ENCODE assay signal across 9 cellular contexts in genomic region chr14:75459099-75459741, GRCh38. TPM values are rescaled to one million over a fixed set of nuclear protein-coding genes. Genes with fewer than 3 reads are reported as not detected.
DNase-seq lines count a peak whose midpoint lies in the region; ATAC-seq and TF ChIP-seq lines count a peak whose summit lies in the region.
"Had no signal": no experiment of that assay in that cellular context is flagged by ENCODE, and none has a peak within 500 bp of the region (broad histone marks: within the 10 kb centered on the region; RNA-seq: fewer than 3 reads in every experiment).

No MANE protein-coding gene starts in this region.

- H3K36me3 Mint-ChIP-seq in WTC11 = peaks cover 10% of the 10 kb centered on the region
- peaks cover 3 to 7% of the 10 kb centered on the region in 2 donors for H3K36me3 Mint-ChIP-seq in stimulated activated naive B cell treated with anti-CD40 and anti-IgM and Interleukin-4, amounts not matched to agents 10 μg/mL and 1 μg/mL and 100 μg/mL, for 72 hours

- H3K4me3 Mint-ChIP-seq in WTC11 = no peak overlapping the region
- no peak overlapping the region for H3K4me3 Mint-ChIP-seq in stimulated activated naive B cell treated with anti-CD40 and anti-IgM and Interleukin-4, amounts not matched to agents 10 μg/mL and 1 μg/mL and 100 μg/mL, for 72 hours

- no peaks in the 10 kb centered on the region for H3K9me3 Mint-ChIP-seq in WTC11
- H3K9me3 Mint-ChIP-seq in stimulated activated naive B cell treated with anti-CD40 and anti-IgM and Interleukin-4, amounts not matched to agents 10 μg/mL and 1 μg/mL and 100 μg/mL, for 72 hours = no peaks in the 10 kb centered on the region

- ATAC-seq in WTC11 = peak; percentile 38; the same call in 1 of the 2 replicates
- peak; percentile 54 to 64 for ATAC-seq in stimulated activated naive B cell treated with anti-CD40 and anti-IgM and Interleukin-4, amounts not matched to agents 10 μg/mL and 1 μg/mL and 100 μg/mL, for 72 hours (replicated peaks)
- ATAC-seq in HG03342 (IDR thresholded peaks at IDR 0.05; ENCODE audit: unreplicated experiment) = no peak

- CTCF ChIA-PET in WTC11 (lab: Charles Lee) = interaction anchor here (1.3 to 1.5 kb wide), 2 partner anchors 30 to 151 kb away, joined by 3 to 5 read pairs; no protein-coding TSS in a partner anchor

- peak; percentile 7 for DNase-seq in DMS79 treated with DMSO at 0.1 percent for 48 hours (lab: John Stamatoyannopoulos, UW)
- no peak for DNase-seq in DMS79 (lab: John Stamatoyannopoulos, UW)
- DNase-seq in WTC11 (ENCODE audit: low spot score) = no peak
- peak; percentile 10 for DNase-seq in kidney glomerular epithelial cell (lab: John Stamatoyannopoulos, UW)
- no peak for DNase-seq in stimulated activated naive B cell treated with anti-CD40 and anti-IgM and Interleukin-4, amounts not matched to agents 10 μg/mL and 1 μg/mL and 100 μg/mL, for 72 hours
- no peak for DNase-seq in CD1c-positive myeloid dendritic cell (ENCODE audit: extremely low spot score)
- DNase-seq in NCI-H82 treated with DMSO at 0.1 percent for 48 hours (lab: John Stamatoyannopoulos, UW; ENCODE audit: unreplicated experiment) = no peak
- DNase-seq: NCI-H1930 had no signal

- POLR2A ChIA-PET in WTC11 (lab: Charles Lee) = no interaction called here

- peaks cover 55% of the 10 kb centered on the region for H3K4me1 Mint-ChIP-seq in WTC11
- peaks cover 9 to 11% of the 10 kb centered on the region in 2 donors for H3K4me1 Mint-ChIP-seq in stimulated activated naive B cell treated with anti-CD40 and anti-IgM and Interleukin-4, amounts not matched to agents 10 μg/mL and 1 μg/mL and 100 μg/mL, for 72 hours

- peak overlapping the region; percentile 67; the same call in 1 of the 2 replicates for H3K27ac Mint-ChIP-seq in WTC11
- no peak overlapping the region for H3K27ac Mint-ChIP-seq in stimulated activated naive B cell treated with anti-CD40 and anti-IgM and Interleukin-4, amounts not matched to agents 10 μg/mL and 1 μg/mL and 100 μg/mL, for 72 hours

- no peak for TF ChIP-seq CTCF in WTC11 (IDR thresholded peaks at IDR 0.05)

- no peaks in the 10 kb centered on the region for H3K27me3 Mint-ChIP-seq in WTC11 (ENCODE audit: low read depth)
- H3K27me3 Mint-ChIP-seq in stimulated activated naive B cell treated with anti-CD40 and anti-IgM and Interleukin-4, amounts not matched to agents 10 μg/mL and 1 μg/mL and 100 μg/mL, for 72 hours = no peaks in the 10 kb centered on the region

TF ChIP-seq in WTC11, 78 proteins besides CTCF, POLR2A, EP300 and RAD21:
- TF ChIP-seq ZNF232 (CRISPR knock-in tag; IDR thresholded peaks at IDR 0.05) = no peak
- no peak for TF ChIP-seq E2F4 (CRISPR knock-in tag; IDR thresholded peaks at IDR 0.05; ENCODE audit: borderline replicate concordance, low read depth)
- no peak for TF ChIP-seq ZNF138 (CRISPR knock-in tag; conservative IDR thresholded peaks at IDR 0.05)
- TF ChIP-seq ZNF121 (CRISPR knock-in tag; IDR thresholded peaks at IDR 0.05) = no peak
- TF ChIP-seq MLX (CRISPR knock-in tag; IDR thresholded peaks at IDR 0.05) = no peak
- no peak for TF ChIP-seq E2F5 (CRISPR knock-in tag; IDR thresholded peaks at IDR 0.05)
- TF ChIP-seq ZNF263 (CRISPR knock-in tag; IDR thresholded peaks at IDR 0.05; ENCODE audit: low read depth) = no peak
- no peak for TF ChIP-seq HMGA2 (CRISPR knock-in tag; IDR thresholded peaks at IDR 0.05)
- TF ChIP-seq SOX15 (CRISPR knock-in tag; IDR thresholded peaks at IDR 0.05) = no peak
- TF ChIP-seq ZBTB21 (CRISPR knock-in tag; IDR thresholded peaks at IDR 0.05; ENCODE audit: borderline replicate concordance) = no peak
- TF ChIP-seq ARID4B (CRISPR knock-in tag; IDR thresholded peaks at IDR 0.05; ENCODE audit: borderline replicate concordance) = no peak
- TF ChIP-seq USF2 (CRISPR knock-in tag; IDR thresholded peaks at IDR 0.05) = no peak
- no peak for TF ChIP-seq ZNF281 (CRISPR knock-in tag; IDR thresholded peaks at IDR 0.05)

RNA-seq across cellular contexts. Expression of gene JDP2, which starts 31.4 kb away (rescaled TPM):
- 17.9 to 23.3 TPM (median 21.8 TPM) in 3 replicates for total RNA-seq in WTC11 (2021)

Comparison
In these comparisons a context has a peak if more than half of its experiments do, and no peak if none do; other contexts are left out.
1. DNase-seq: peak in DMS79 treated with DMSO at 0.1 percent for 48 hours (single experiment) and kidney glomerular epithelial cell (single experiment); none in DMS79 (single experiment), WTC11 (single experiment), stimulated activated naive B cell treated with anti-CD40 and anti-IgM and Interleukin-4, amounts not matched to agents 10 μg/mL and 1 μg/mL and 100 μg/mL, for 72 hours (single experiment), CD1c-positive myeloid dendritic cell (single experiment) and NCI-H82 treated with DMSO at 0.1 percent for 48 hours (single experiment).